2 cellular contexts compared by ENCODE assay signal in the genomic region with DNA sequence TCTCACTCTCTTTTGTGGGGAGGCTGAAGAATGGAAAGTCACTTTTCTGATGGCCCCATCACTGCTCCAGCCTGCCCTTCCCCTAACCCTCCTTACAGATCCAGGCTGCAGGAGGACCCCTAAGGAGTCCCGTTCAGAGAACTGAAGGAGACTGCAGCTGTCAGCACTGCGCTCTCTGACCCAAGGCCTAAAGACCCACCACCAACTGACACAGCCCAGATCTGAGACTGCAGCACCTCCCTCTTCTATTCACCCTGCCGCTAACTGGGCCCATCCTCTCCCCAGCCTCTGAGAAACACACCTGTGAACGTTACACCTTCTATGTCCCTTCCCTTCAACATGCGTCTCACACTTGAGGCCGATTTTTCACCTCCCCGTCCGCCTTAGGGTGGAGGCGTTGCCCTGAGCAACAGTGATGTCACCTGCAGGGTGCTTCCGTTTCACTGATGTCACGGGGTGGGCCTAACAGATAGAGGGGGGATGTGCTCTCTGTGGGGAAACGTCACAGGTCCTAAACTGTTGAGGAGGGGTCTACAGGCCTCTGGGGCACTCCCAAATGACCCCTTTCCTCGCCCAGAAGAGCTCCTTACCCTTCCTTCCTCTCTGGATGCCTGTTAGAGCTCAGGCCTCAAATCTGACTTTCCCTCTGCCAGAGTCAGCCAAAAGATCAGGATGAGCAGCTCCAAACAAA.
TF ChIP-seq lines count a peak whose summit lies in the region.

No MANE protein-coding gene starts in this region.

TF ChIP-seq in liver, 16 proteins besides CTCF, POLR2A, EP300 and RAD21:
- TF ChIP-seq YY1 (IDR thresholded peaks at IDR 0.05) = no peak
- TF ChIP-seq GABPA (IDR thresholded peaks at IDR 0.05 in 1 of 2, conservative IDR thresholded peaks at IDR 0.05 in 1 of 2) = no peak
- TF ChIP-seq EGR1 (IDR thresholded peaks at IDR 0.05; ENCODE audit: low read depth in 2 of 2) = no peak

TF ChIP-seq in HepG2, 621 proteins besides CTCF, POLR2A, EP300 and RAD21:
- no peak for TF ChIP-seq PAX8 (CRISPR knock-in tag; IDR thresholded peaks at IDR 0.05; ENCODE audit: borderline replicate concordance)
- no peak for TF ChIP-seq CBX5 (CRISPR knock-in tag; IDR thresholded peaks at IDR 0.05; ENCODE audit: borderline replicate concordance)
- no peak for TF ChIP-seq CC2D1A (CRISPR knock-in tag; IDR thresholded peaks at IDR 0.05)
- TF ChIP-seq FOXM1 (CRISPR knock-in tag; IDR thresholded peaks at IDR 0.05) = no peak
- TF ChIP-seq AHR (CRISPR knock-in tag; IDR thresholded peaks at IDR 0.05) = no peak
- TF ChIP-seq, protein P1, sequence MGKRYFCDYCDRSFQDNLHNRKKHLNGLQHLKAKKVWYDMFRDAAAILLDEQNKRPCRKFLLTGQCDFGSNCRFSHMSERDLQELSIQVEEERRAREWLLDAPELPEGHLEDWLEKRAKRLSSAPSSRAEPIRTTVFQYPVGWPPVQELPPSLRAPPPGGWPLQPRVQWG (CRISPR knock-in tag; IDR thresholded peaks at IDR 0.05; ENCODE audit: borderline replicate concordance, low read depth) = no peak
